In the genomic region with DNA sequence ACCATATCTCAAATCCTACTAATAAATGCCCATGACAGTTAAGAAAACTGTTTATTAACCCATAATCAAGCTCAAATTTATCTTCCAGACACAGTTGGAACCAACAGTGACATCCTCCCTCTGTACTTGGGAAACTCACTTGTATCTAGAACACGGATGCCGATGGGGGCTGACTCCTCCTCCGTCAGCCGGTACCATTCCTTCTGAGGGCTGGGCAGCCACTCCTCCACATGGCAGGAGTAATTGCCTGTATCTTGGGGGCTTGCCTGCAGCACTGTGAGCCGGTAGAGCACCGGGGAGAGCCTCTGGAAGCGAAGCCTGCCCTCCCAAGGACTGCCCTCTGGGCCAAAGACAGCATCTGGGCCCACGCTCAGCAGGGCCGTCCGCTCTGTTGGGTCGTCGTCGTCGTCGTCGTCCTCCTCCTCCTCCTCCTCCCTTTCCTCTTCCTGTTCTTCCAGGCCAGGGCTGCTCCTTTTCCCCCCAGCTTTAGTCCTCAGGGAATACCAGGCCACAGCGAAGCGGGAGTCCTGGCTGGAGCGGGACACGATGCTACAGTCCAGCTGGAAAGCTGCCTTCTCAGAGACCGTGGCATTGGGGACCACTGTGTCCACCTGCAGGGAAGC, we compare ENCODE assay signal across 19 cellular contexts.
"Had no signal": no experiment of that assay in that cellular context is flagged by ENCODE, and none has a peak within 500 bp of the region (broad histone marks: within the 10 kb centered on the region; RNA-seq: fewer than 3 reads in every experiment).

No MANE protein-coding gene starts in this region.

- H3K36me3 ChIP-seq: neural progenitor cell, sigmoid colon, upper lobe of left lung, uterus had no signal

- H3K9me3 ChIP-seq: lower lobe of right lung, psoas muscle, sigmoid colon, stomach, upper lobe of left lung, uterus had no signal

- H3K4me1 ChIP-seq: psoas muscle, uterus had no signal

- H3K27me3 ChIP-seq: foreskin keratinocyte, neural progenitor cell, sigmoid colon, stomach, upper lobe of left lung, uterus had no signal

- H3K4me2 ChIP-seq: neural progenitor cell had no signal

- H3K4me3 ChIP-seq: lower lobe of right lung, neural progenitor cell, psoas muscle, sigmoid colon, stomach, upper lobe of left lung, uterus had no signal

- DNase-seq: cerebellar nuclear complex; effector memory CD8-positive, alpha-beta T cell; foreskin keratinocyte; hippocampal formation; lower lobe of right lung; midbrain; occipital lobe; retina; sigmoid colon; small intestine; stimulated activated CD4-positive, alpha-beta T cell treated with anti-CD3 and anti-CD28 coated beads, Interleukin-12 subunit alpha, Interleukin-12 subunit beta, amount 100 ng/mL, for 4 hours; stimulated activated naive CD4-positive, alpha-beta T cell; stomach; uterus had no signal

- H2AFZ ChIP-seq: neural progenitor cell had no signal

- H3K9ac ChIP-seq: neural progenitor cell had no signal

- ATAC-seq: effector memory CD8-positive, alpha-beta T cell; foreskin keratinocyte; left lobe of liver; lower lobe of right lung; natural killer cell treated with Interleukin-12 subunit alpha and Interleukin-12 subunit beta and Interleukin-15 and Interleukin-18, amount 100 ng/mL, for 72 hours; psoas muscle had no signal

- H3K27ac ChIP-seq: foreskin keratinocyte, lower lobe of right lung, neural progenitor cell, psoas muscle, sigmoid colon, stomach, upper lobe of left lung, uterus had no signal
